ENCODE assay signal across 7 cellular contexts in genomic region chr11:62613275-62613864, GRCh38. TPM values are rescaled to one million over a fixed set of nuclear protein-coding genes. Genes with fewer than 3 reads are reported as not detected.
DNase-seq lines count a peak whose midpoint lies in the region; ATAC-seq and TF ChIP-seq lines count a peak whose summit lies in the region.

No MANE protein-coding gene starts in this region.

- H3K4me3 ChIP-seq in HUES6 (ENCODE audit: low read depth, low read length), result peak overlapping the region; percentile 76
- peak overlapping the region; percentile 50; the same call in 1 of the 2 replicates for H3K4me3 ChIP-seq in iPS-20b (ENCODE audit: low read length)
- peak overlapping the region; percentile 75 to 84 (median 76) for H3K4me3 ChIP-seq in stomach

- TF ChIP-seq POLR2A in stomach (IDR thresholded peaks at IDR 0.05), result no peak

- peaks cover 23% of the 10 kb centered on the region for H3K4me1 Mint-ChIP-seq in activated T-helper 17 cell treated with anti-CD3 and anti-CD28 coated beads, Interleukin-2, amount 50 U/mL, for 72 hours

- H3K27me3 ChIP-seq in HUES6 (ENCODE audit: control insufficient read depth, insufficient read depth, low read length), result no peaks in the 10 kb centered on the region
- H3K27me3 ChIP-seq in iPS-20b (ENCODE audit: insufficient read depth, low read length), result peaks cover 13% of the 10 kb centered on the region
- H3K27me3 ChIP-seq in stomach, result no peaks in the 10 kb centered on the region

- peak overlapping the region; percentile 87 for H3K27ac Mint-ChIP-seq in activated T-helper 17 cell treated with anti-CD3 and anti-CD28 coated beads, Interleukin-2, amount 50 U/mL, for 72 hours

- H3K9me3 ChIP-seq in HUES6 (ENCODE audit: control insufficient read depth, insufficient read depth, low read depth, low read length) (no peaks in the 10 kb centered on the region), iPS-20b (ENCODE audit: insufficient read depth, low read depth, low read length) (no peaks in the 10 kb centered on the region), stomach (no peaks in the 10 kb centered on the region)

- H3K9me3 Mint-ChIP-seq in activated T-helper 17 cell treated with anti-CD3 and anti-CD28 coated beads, Interleukin-2, amount 50 U/mL, for 72 hours, result no peaks in the 10 kb centered on the region

- H3K27ac ChIP-seq in HUES6 (ENCODE audit: low read depth, low read length) (no peak overlapping the region), iPS-20b (ENCODE audit: low read length) (no peak overlapping the region), stomach (peak overlapping the region; percentile 83 to 97 (median 96))

- peak overlapping the region; percentile 73 for H3K4me3 Mint-ChIP-seq in activated T-helper 17 cell treated with anti-CD3 and anti-CD28 coated beads, Interleukin-2, amount 50 U/mL, for 72 hours

- DNase-seq in stomach (peak; percentile 32), DMS153 treated with DMSO at 0.1 percent for 48 hours (lab: John Stamatoyannopoulos, UW; ENCODE audit: unreplicated experiment) (no peak), SW 1271 (lab: John Stamatoyannopoulos, UW) (no peak)

- H3K9ac ChIP-seq in HUES6 (ENCODE audit: low read length) (no peak overlapping the region), iPS-20b (ENCODE audit: low read depth, low read length) (no peak overlapping the region)

- 45 to 58% (median 50%) methylated on average over 9 to 23 of the region's 23 CpGs for WGBS in stomach, 5 donors

- ATAC-seq in activated T-helper 17 cell treated with anti-CD3 and anti-CD28 coated beads, Interleukin-2, amount 50 U/mL, for 72 hours (replicated peaks), result no peak
- ATAC-seq in GM19328 (IDR thresholded peaks at IDR 0.05; ENCODE audit: unreplicated experiment), result no peak

- H3K36me3 ChIP-seq in HUES6 (ENCODE audit: control insufficient read depth, insufficient read depth, low read length), result peaks cover 17% of the 10 kb centered on the region
- H3K36me3 ChIP-seq in iPS-20b (ENCODE audit: insufficient read depth, low read depth, low read length), result no peaks in the 10 kb centered on the region; the same call in 1 of the 2 replicates
- peaks cover 13 to 63% (median 51%) of the 10 kb centered on the region in 4 donors for H3K36me3 ChIP-seq in stomach

- H3K4me1 ChIP-seq in HUES6 (ENCODE audit: control insufficient read depth, insufficient read depth, low read length) (peaks cover 23% of the 10 kb centered on the region), iPS-20b (ENCODE audit: insufficient read depth, low read length) (no peaks in the 10 kb centered on the region; the same call in 1 of the 2 replicates), stomach (peaks cover 20 to 36% (median 28%) of the 10 kb centered on the region in 4 donors)

- no peak for TF ChIP-seq CTCF in stomach (IDR thresholded peaks at IDR 0.05)

- no peaks in the 10 kb centered on the region for H3K27me3 Mint-ChIP-seq in activated T-helper 17 cell treated with anti-CD3 and anti-CD28 coated beads, Interleukin-2, amount 50 U/mL, for 72 hours

- TF ChIP-seq EP300 in stomach (IDR thresholded peaks at IDR 0.05), result no peak

- intact Hi-C loops in stomach (cut with DNase I; ENCODE audit: low total_unique reads), result no loop called here

- peaks cover 77% of the 10 kb centered on the region for H3K36me3 Mint-ChIP-seq in activated T-helper 17 cell treated with anti-CD3 and anti-CD28 coated beads, Interleukin-2, amount 50 U/mL, for 72 hours (ENCODE audit: low read depth)

RNA-seq across cellular contexts. Expression of gene ROM1, which starts 0.3 kb away (rescaled TPM):
- total RNA-seq in activated T-helper 17 cell treated with anti-CD3 and anti-CD28 coated beads, Interleukin-2, amount 50 U/mL, for 72 hours, result 1 to 10 TPM; 2.0 to 3.0 TPM
- 1 to 10 TPM in 3 of 5 donors, under 1 TPM in 1, not detected in 1; 0.29 to 5.8 (median 2.8) TPM for total RNA-seq in stomach
- polyA plus RNA-seq in stomach, result 10 to 100 TPM in 1 of 3 donors, 1 to 10 TPM in 2; 4.6 to 13.0 (median 5.1) TPM

RNA-seq across cellular contexts. Expression of gene EML3, which starts 0.8 kb away (rescaled TPM):
- total RNA-seq in activated T-helper 17 cell treated with anti-CD3 and anti-CD28 coated beads, Interleukin-2, amount 50 U/mL, for 72 hours, result 100 to 1,000 TPM; 122 to 130 TPM
- 100 to 1,000 TPM in 1 of 5 donors, 10 to 100 TPM in 4; 24.4 to 112 (median 51.8) TPM for total RNA-seq in stomach
- polyA plus RNA-seq in stomach, result 10 to 100 TPM; 68.1 to 71.3 (median 69.2) TPM

RNA-seq across cellular contexts. Expression of gene B3GAT3, which starts 8.4 kb away (rescaled TPM):
- 10 to 100 TPM; 60.5 to 71.9 TPM for total RNA-seq in activated T-helper 17 cell treated with anti-CD3 and anti-CD28 coated beads, Interleukin-2, amount 50 U/mL, for 72 hours
- total RNA-seq in stomach, result 10 to 100 TPM in 4 of 5 donors, 1 to 10 TPM in 1; 5.2 to 50.8 (median 13.8) TPM
- 10 to 100 TPM; 18.5 to 38.8 (median 27.6) TPM for polyA plus RNA-seq in stomach

RNA-seq across cellular contexts. Expression of gene MTA2, which starts 11.7 kb away (rescaled TPM):
- 100 to 1,000 TPM; 142 to 198 TPM for total RNA-seq in activated T-helper 17 cell treated with anti-CD3 and anti-CD28 coated beads, Interleukin-2, amount 50 U/mL, for 72 hours
- 100 to 1,000 TPM in 1 of 5 donors, 10 to 100 TPM in 4; 53.9 to 110 (median 85.3) TPM for total RNA-seq in stomach
- polyA plus RNA-seq in stomach, result 10 to 100 TPM; 32.8 to 44.6 (median 34.7) TPM

RNA-seq across cellular contexts. Expression of gene TUT1, which starts 22.0 kb away (rescaled TPM):
- 10 to 100 TPM; 23.8 to 25.7 TPM for total RNA-seq in activated T-helper 17 cell treated with anti-CD3 and anti-CD28 coated beads, Interleukin-2, amount 50 U/mL, for 72 hours
- total RNA-seq in stomach, result 10 to 100 TPM in 3 of 5 donors, 1 to 10 TPM in 2; 6.1 to 36.2 (median 12.3) TPM
- 10 to 100 TPM; 13.3 to 18.9 (median 16.3) TPM for polyA plus RNA-seq in stomach

Comparison
In these comparisons a context has a peak if more than half of its experiments do, and no peak if none do; other contexts are left out.
1. H3K27ac ChIP-seq: peak in stomach (5 of 5); none in HUES6 (single experiment) and iPS-20b (single experiment).
2. Peak in every context shown above with its lines, with median percentiles within 50 percentile points of each other: H3K4me3 ChIP-seq.